In the genomic region with DNA sequence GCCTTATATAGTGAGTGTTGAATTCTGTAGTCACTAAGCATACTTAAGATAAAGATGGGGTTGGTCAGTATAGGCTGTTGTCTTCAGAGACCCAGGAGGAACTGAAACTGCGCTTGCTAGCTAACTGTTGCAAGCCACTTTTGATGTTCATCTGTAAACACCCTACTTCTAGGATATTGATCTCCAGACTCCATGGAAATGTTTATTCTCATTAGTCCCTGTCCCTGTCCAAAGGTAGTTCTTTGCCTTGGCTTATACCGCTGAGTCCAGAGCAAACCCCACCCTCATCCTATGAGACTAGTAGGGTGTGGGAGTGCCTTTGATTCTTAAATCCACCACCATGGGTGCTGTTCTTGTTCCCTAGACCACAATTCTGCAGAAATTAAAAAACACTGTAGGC, we compare ENCODE assay signal across 14 cellular contexts. TPM values are rescaled to one million over a fixed set of nuclear protein-coding genes. Genes with fewer than 3 reads are reported as not detected.
A peak's percentile ranks its signal among the peaks of the same experiment; 100 is the strongest.
DNase-seq lines count a peak whose midpoint lies in the region; ATAC-seq and TF ChIP-seq lines count a peak whose summit lies in the region.
"Had no signal": no experiment of that assay in that cellular context is flagged by ENCODE, and none has a peak within 500 bp of the region (broad histone marks: within the 10 kb centered on the region; RNA-seq: fewer than 3 reads in every experiment).

No MANE protein-coding gene starts in this region.

- H3K27me3 ChIP-seq in brain microvascular endothelial cell (replicated peaks) = no peaks in the 10 kb centered on the region
- H3K27me3 ChIP-seq: sigmoid colon, SJSA1 had no signal

- POLR2A ChIA-PET in GM10248 (lab: Yijun Ruan, JAX) = no interaction called here

- ATAC-seq in GM21390 (IDR thresholded peaks at IDR 0.05; ENCODE audit: unreplicated experiment) (peak; percentile 72), left lobe of liver (peak; percentile 93), HG03097 (IDR thresholded peaks at IDR 0.05; ENCODE audit: low FRiP score, unreplicated experiment) (no peak)
- ATAC-seq: left colon had no signal

- no peak for TF ChIP-seq CTCF in GM10248 (IDR thresholded peaks at IDR 0.05; ENCODE audit: control extremely low read depth, extremely low read depth, low read depth, missing control alignments)
- no peak for TF ChIP-seq CTCF in brain microvascular endothelial cell (IDR thresholded peaks at IDR 0.05; ENCODE audit: low read depth, low read length, missing control alignments)

- no peak overlapping the region for H3K27ac ChIP-seq in brain microvascular endothelial cell
- H3K27ac ChIP-seq: sigmoid colon, SJSA1, VCaP had no signal

- peaks cover 2% of the 10 kb centered on the region for H3K36me3 ChIP-seq in brain microvascular endothelial cell (replicated peaks)

- in situ Hi-C loops in brain microvascular endothelial cell (cut with HindIII; ENCODE audit: low pct_ligation_motif_present, low sequenced_read_pairs) = no loop called here

- H3K4me3 ChIP-seq in brain microvascular endothelial cell (ENCODE audit: low read depth, low read length) = no peak overlapping the region
- H3K4me3 ChIP-seq: sigmoid colon, SJSA1 had no signal

- peak; percentile 57 for DNase-seq in GM10248 (ENCODE audit: extremely low spot score)
- DNase-seq in NCI-H524 treated with DMSO at 0.1 percent for 48 hours (lab: John Stamatoyannopoulos, UW) = peak; percentile 30
- no peak for DNase-seq in left lobe of liver (ENCODE audit: low spot score)
- no peak for DNase-seq in brain microvascular endothelial cell
- DNase-seq in NCI-H69 (lab: John Stamatoyannopoulos, UW) = no peak
- DNase-seq in NCI-H446 (lab: John Stamatoyannopoulos, UW) = no peak
- DNase-seq: activated naive CD8-positive, alpha-beta T cell treated with anti-CD3 and anti-CD28 coated beads, Interleukin-2, amount 10 ng/mL, durations not matched to agents 7 days and 5 days; left colon; NCI-H345; sigmoid colon had no signal

- CTCF ChIA-PET in GM10248 (lab: Yijun Ruan, JAX) = interaction anchor here (1.0 kb wide), 2 partner anchors 10 to 54 kb away, joined by 3 to 4 read pairs; no protein-coding TSS in a partner anchor

RNA-seq across cellular contexts. Expression of a gene that starts 36.4 kb away (rescaled TPM):
- total RNA-seq in left lobe of liver = 18.1 TPM

RNA-seq across cellular contexts. Expression of a gene that starts 40.3 kb away (rescaled TPM):
- 19.5 TPM for total RNA-seq in left lobe of liver

Comparison
In these comparisons a context has a peak if more than half of its experiments do, and no peak if none do; other contexts are left out.
1. DNase-seq: peak in GM10248 (single experiment) and NCI-H524 treated with DMSO at 0.1 percent for 48 hours (single experiment); none in left lobe of liver (single experiment), brain microvascular endothelial cell (single experiment), NCI-H69 (single experiment) and NCI-H446 (0 of 2).